ENCODE assay signal across 8 cellular contexts in genomic region chr15:69976366-69976994, GRCh38.
DNase-seq lines count a peak whose midpoint lies in the region; ATAC-seq and TF ChIP-seq lines count a peak whose summit lies in the region.

No MANE protein-coding gene starts in this region.

- H3K36me3 Mint-ChIP-seq in activated T-cell treated with anti-CD3 and anti-CD28 coated beads, Interleukin-2, amount 50 U/mL, for 24 hours (ENCODE audit: low read depth), result no peaks in the 10 kb centered on the region
- no peaks in the 10 kb centered on the region for H3K36me3 Mint-ChIP-seq in immature natural killer cell

- peaks cover 5% of the 10 kb centered on the region for H3K4me1 Mint-ChIP-seq in activated T-cell treated with anti-CD3 and anti-CD28 coated beads, Interleukin-2, amount 50 U/mL, for 24 hours (ENCODE audit: low read depth)
- H3K4me1 Mint-ChIP-seq in immature natural killer cell, result no peaks in the 10 kb centered on the region

- H3K4me3 Mint-ChIP-seq in activated T-cell treated with anti-CD3 and anti-CD28 coated beads, Interleukin-2, amount 50 U/mL, for 24 hours, result no peak overlapping the region
- no peak overlapping the region for H3K4me3 Mint-ChIP-seq in immature natural killer cell

- DNase-seq in CD1c-positive myeloid dendritic cell (ENCODE audit: extremely low spot score), result peak; percentile 52
- peak; percentile 52 for DNase-seq in M059J (ENCODE audit: low read depth)
- peak; percentile 44 for DNase-seq in activated T-cell treated with anti-CD3 and anti-CD28 coated beads, Interleukin-2, amount 50 U/mL, for 24 hours
- DNase-seq in immature natural killer cell, result peak; percentile 23 to 45 (median 31)
- DNase-seq in stimulated activated CD8-positive, alpha-beta memory T cell treated with anti-CD3 and anti-CD28 coated beads, Interleukin-4, amount 100 ng/mL, for 24 hours (ENCODE audit: low read depth), result peak; percentile 25
- no peak for DNase-seq in NCI-H82 treated with DMSO at 0.1 percent for 48 hours (lab: John Stamatoyannopoulos, UW; ENCODE audit: unreplicated experiment)

- ATAC-seq in GM18505 (IDR thresholded peaks at IDR 0.05; ENCODE audit: unreplicated experiment) (no peak), GM18502 (IDR thresholded peaks at IDR 0.05; ENCODE audit: poor library complexity, unreplicated experiment) (no peak)

- no peak for TF ChIP-seq POLR2A in GM18505 (IDR thresholded peaks at IDR 0.05; ENCODE audit: borderline replicate concordance, extremely low read depth, insufficient read depth, insufficient read length)

- H3K9me3 Mint-ChIP-seq in activated T-cell treated with anti-CD3 and anti-CD28 coated beads, Interleukin-2, amount 50 U/mL, for 24 hours, result no peaks in the 10 kb centered on the region
- H3K9me3 Mint-ChIP-seq in immature natural killer cell, result peaks cover 0 to 1% (median 0%) of the 10 kb centered on the region in 6 donors

- H3K27ac Mint-ChIP-seq in activated T-cell treated with anti-CD3 and anti-CD28 coated beads, Interleukin-2, amount 50 U/mL, for 24 hours, result no peak overlapping the region
- H3K27ac Mint-ChIP-seq in immature natural killer cell, result no peak overlapping the region

- peaks cover 57% of the 10 kb centered on the region for H3K27me3 Mint-ChIP-seq in activated T-cell treated with anti-CD3 and anti-CD28 coated beads, Interleukin-2, amount 50 U/mL, for 24 hours
- peaks cover 18 to 22% (median 18%) of the 10 kb centered on the region in 3 donors for H3K27me3 Mint-ChIP-seq in immature natural killer cell (ENCODE audit: low read depth in 3 of 3)
